18 cellular contexts compared by ENCODE assay signal in the genomic region with DNA sequence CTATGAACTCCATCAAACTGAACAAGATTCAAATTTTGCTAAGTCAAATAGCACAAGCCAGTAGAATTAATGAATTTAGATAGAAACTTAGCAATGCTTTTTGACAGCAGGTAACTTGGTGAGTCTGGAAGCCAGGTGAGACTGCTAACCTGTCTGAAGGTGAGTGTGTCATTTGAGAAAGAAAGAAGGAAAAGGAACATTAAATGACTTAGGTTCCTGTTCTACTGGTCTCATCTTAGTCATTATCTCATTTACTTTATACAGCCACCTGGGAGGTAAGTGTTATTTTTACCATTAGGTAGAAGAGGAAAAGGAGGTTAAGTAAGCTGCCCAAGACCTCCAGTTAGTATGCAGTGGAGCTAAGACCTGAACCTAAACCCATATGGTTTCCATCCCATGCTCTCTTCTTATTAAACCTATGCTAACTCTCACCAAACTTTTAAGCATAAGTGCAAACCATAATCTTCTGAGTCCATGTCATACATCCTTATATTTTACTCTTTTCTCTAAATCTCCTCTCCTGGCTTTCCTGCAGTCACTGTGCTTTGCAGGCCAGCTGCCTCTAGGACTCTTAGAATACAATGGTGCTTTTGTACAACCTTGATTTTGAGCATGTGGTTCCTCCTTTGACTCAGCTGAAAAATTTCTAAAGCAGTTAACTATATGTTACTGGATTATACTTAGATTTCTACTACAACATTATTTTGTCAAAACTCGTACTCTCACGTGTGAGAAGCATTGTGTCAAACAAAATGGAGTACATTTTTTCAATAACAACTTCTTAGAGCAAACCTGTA.
DNase-seq lines count a peak whose midpoint lies in the region; ATAC-seq, FAIRE-seq and TF ChIP-seq lines count a peak whose summit lies in the region.
"Had no signal": no experiment of that assay in that cellular context is flagged by ENCODE, and none has a peak within 500 bp of the region (broad histone marks: within the 10 kb centered on the region; RNA-seq: fewer than 3 reads in every experiment).

No MANE protein-coding gene starts in this region.

- dilution Hi-C loops in IMR-90 (cut with HindIII; ENCODE audit: low sequenced_read_pairs, unreplicated experiment) = no loop called here

- no TSS peak for BruUV-seq in IMR-90 (replicated peaks; lab: Mats Ljungman, UMichigan)

- no peaks in the 10 kb centered on the region for H4K20me1 ChIP-seq in IMR-90 (ENCODE audit: insufficient read depth, low read length)
- no peaks in the 10 kb centered on the region for H4K20me1 ChIP-seq in smooth muscle cell (ENCODE audit: low read depth)

- H2AFZ ChIP-seq in IMR-90 (replicated peaks; ENCODE audit: low read length, poor library complexity) = no peak overlapping the region
- H2AFZ ChIP-seq in smooth muscle cell (ENCODE audit: low read depth) = no peak overlapping the region

- H3K79me2 ChIP-seq in smooth muscle cell (ENCODE audit: low read depth) = no peaks in the 10 kb centered on the region

- H3K4me3 ChIP-seq in IMR-90 (ENCODE audit: insufficient read depth, low read depth, low read length) (no peak overlapping the region), bronchial epithelial cell (ENCODE audit: low read depth, low read length) (no peak overlapping the region), smooth muscle cell (no peak overlapping the region), dorsolateral prefrontal cortex (no peak overlapping the region)
- H3K4me3 ChIP-seq: HAP-1, SK-N-MC had no signal

- intact Hi-C loops in IMR-90 (cut with micrococcal nuclease) = no loop called here
- intact Hi-C loops in dorsolateral prefrontal cortex (cut with DNase I) = no loop called here

- no peak overlapping the region for H2BK120ac ChIP-seq in IMR-90 (ENCODE audit: low read depth, low read length)

- no peak overlapping the region for H3K4ac ChIP-seq in IMR-90 (ENCODE audit: low read depth, low read length)

- H3K36me3 ChIP-seq in IMR-90 (ENCODE audit: control insufficient read depth, insufficient read depth, low read length) (peaks cover 17% of the 10 kb centered on the region), bronchial epithelial cell (ENCODE audit: control insufficient read depth, insufficient read depth, low read length) (peaks cover 6% of the 10 kb centered on the region), smooth muscle cell (ENCODE audit: low read depth) (no peaks in the 10 kb centered on the region)

- TF ChIP-seq RAD21 in IMR-90 (IDR thresholded peaks at IDR 0.05; ENCODE audit: low read length) = no peak

- no CpG with 5 or more reads among the region's 2 CpGs for WGBS in IMR-90 (ENCODE audit: extremely low coverage in 2 of 2, insufficient read length in 1 of 2), 2 experiments
- 83% methylated on average over 2 of the region's 2 CpGs for WGBS in smooth muscle cell (ENCODE audit: low lambda C conversion rate)

- no peaks in the 10 kb centered on the region for H3K9me3 ChIP-seq in IMR-90 (ENCODE audit: control insufficient read depth, insufficient read depth, low read length)
- H3K9me3 ChIP-seq in smooth muscle cell (replicated peaks; ENCODE audit: low read depth) = no peaks in the 10 kb centered on the region
- H3K9me3 ChIP-seq: HAP-1 had no signal

- no peak overlapping the region for H2BK15ac ChIP-seq in IMR-90 (ENCODE audit: low read depth, low read length)

- H3K79me1 ChIP-seq in IMR-90 (ENCODE audit: low read depth in 1 of 2, low read length in 2 of 2) = peaks cover 10 to 13% of the 10 kb centered on the region in 2 experiments; a peak in 3 of 4 replicates

- no peak overlapping the region for H3K23ac ChIP-seq in IMR-90 (ENCODE audit: low read depth, low read length)

- ATAC-seq in IMR-90 (ENCODE audit: low read depth) (no peak), HG03565 (IDR thresholded peaks at IDR 0.05; ENCODE audit: unreplicated experiment) (no peak), HG03460 (IDR thresholded peaks at IDR 0.05; ENCODE audit: unreplicated experiment) (no peak)

- H3K27me3 ChIP-seq in IMR-90 (ENCODE audit: control insufficient read depth, insufficient read depth, low read length) = no peaks in the 10 kb centered on the region
- H3K27me3 ChIP-seq in bronchial epithelial cell (ENCODE audit: control insufficient read depth, insufficient read depth, low read length) = no peaks in the 10 kb centered on the region
- H3K27me3 ChIP-seq in smooth muscle cell (ENCODE audit: low read depth) = peaks cover 5% of the 10 kb centered on the region
- no peaks in the 10 kb centered on the region for H3K27me3 ChIP-seq in dorsolateral prefrontal cortex

- H3K9ac ChIP-seq in IMR-90 (ENCODE audit: low read depth, low read length) (no peak overlapping the region), smooth muscle cell (ENCODE audit: low read depth) (no peak overlapping the region)

- no peak overlapping the region for H2BK20ac ChIP-seq in IMR-90 (ENCODE audit: low read depth, low read length)

- 0 out of 2 replicates have a peak overlapping the region, but pooled peaks have one; percentile 14 for H3K14ac ChIP-seq in IMR-90 (replicated peaks; ENCODE audit: low read depth, low read length)

- no peak overlapping the region for H3K4me2 ChIP-seq in IMR-90 (ENCODE audit: low read depth, low read length)
- H3K4me2 ChIP-seq in smooth muscle cell = no peak overlapping the region

- POLR2A ChIA-PET in IMR-90 (lab: Charles Lee; ENCODE audit: unreplicated experiment) = no interaction called here

- no peak overlapping the region for H2AK9ac ChIP-seq in IMR-90 (replicated peaks; ENCODE audit: low read depth, low read length, poor library complexity)

- H3K18ac ChIP-seq in IMR-90 (ENCODE audit: low read depth, low read length) = no peak overlapping the region

- no peak overlapping the region for H2BK5ac ChIP-seq in IMR-90 (ENCODE audit: low read depth, low read length, poor library complexity, severe bottlenecking)

- H3K9me1 ChIP-seq in IMR-90 (ENCODE audit: insufficient read depth, low read length) = no peaks in the 10 kb centered on the region; the same call in 1 of the 2 replicates

- peak; percentile 44 for DNase-seq in IMR-90
- DNase-seq in bronchial epithelial cell (ENCODE audit: low read depth) = peak; percentile 23
- no peak for DNase-seq in smooth muscle cell (lab: John Stamatoyannopoulos, UW; ENCODE audit: unreplicated experiment)
- no peak for DNase-seq in dorsolateral prefrontal cortex
- DNase-seq: ACHN; CD4-positive, CD25-positive, alpha-beta regulatory T cell; DMS79; NCI-H1417 treated with DMSO at 0.1 percent for 48 hours; NCI-H1930; NCI-H2171 treated with DMSO at 0.1 percent for 48 hours; NCI-H446 treated with DMSO at 0.1 percent for 48 hours had no signal

- H3K27ac ChIP-seq in IMR-90 (ENCODE audit: insufficient read depth, low read length) (no peak overlapping the region), smooth muscle cell (ENCODE audit: low read depth) (peak overlapping the region; percentile 40), dorsolateral prefrontal cortex (no peak overlapping the region)
- H3K27ac ChIP-seq: HL-60, SK-N-MC had no signal

- CTCF ChIA-PET in IMR-90 (lab: Yijun Ruan, JAX) = no interaction called here

- no peak overlapping the region for H4K5ac ChIP-seq in IMR-90 (ENCODE audit: low read depth, low read length)

- H4K91ac ChIP-seq in IMR-90 (ENCODE audit: insufficient read depth, low read depth, low read length) = no peak overlapping the region

- H3K4me1 ChIP-seq in IMR-90 (ENCODE audit: control insufficient read depth, insufficient read depth, low read length) (peaks cover 5% of the 10 kb centered on the region), smooth muscle cell (ENCODE audit: low read depth) (peaks cover 3% of the 10 kb centered on the region)
- H3K4me1 ChIP-seq: HAP-1 had no signal

- no peak for TF ChIP-seq CTCF in IMR-90 (conservative IDR thresholded peaks at IDR 0.05; ENCODE audit: low read depth, low read length)
- TF ChIP-seq CTCF in bronchial epithelial cell (IDR thresholded peaks at IDR 0.05; ENCODE audit: insufficient read depth, low read length, severe bottlenecking) = no peak
- no peak for TF ChIP-seq CTCF in smooth muscle cell (IDR thresholded peaks at IDR 0.05; ENCODE audit: borderline replicate concordance, insufficient read depth, poor library complexity, severe bottlenecking)
- TF ChIP-seq CTCF in dorsolateral prefrontal cortex (IDR thresholded peaks at IDR 0.05 in 54 of 56, conservative IDR thresholded peaks at IDR 0.05 in 2 of 56; ENCODE audit: low read depth in 1 of 56, partially characterized antibody in 56 of 56) = no peak

- in situ Hi-C loops in IMR-90 (cut with MboI; ENCODE audit: low sequenced_read_pairs) = loop anchor here (25.0 kb wide), 1 partner anchor 616 kb away; no protein-coding TSS in a partner anchor

- no peak overlapping the region for H2AK5ac ChIP-seq in IMR-90 (ENCODE audit: low read depth, low read length)

- peak overlapping the region in 1 of 2 experiments; percentile 44; a peak in 1 of 4 replicates for H4K8ac ChIP-seq in IMR-90 (ENCODE audit: low read depth in 2 of 2, low read length in 2 of 2)

- no peaks in the 10 kb centered on the region for H3F3A ChIP-seq in smooth muscle cell (ENCODE audit: low read depth)

- TF ChIP-seq POLR2A in IMR-90 (IDR thresholded peaks at IDR 0.05; ENCODE audit: low read depth, low read length) = no peak

- FAIRE-seq in bronchial epithelial cell (lab: Jason Lieb, UNC) (no peak), islet of Langerhans (lab: Jason Lieb, UNC) (peak; percentile 33)
- FAIRE-seq: G401.6 had no signal

- no peak overlapping the region for H3K56ac ChIP-seq in IMR-90 (ENCODE audit: extremely low read depth, insufficient read depth, low read length)

TF ChIP-seq in IMR-90, 13 proteins besides CTCF, POLR2A, EP300 and RAD21 (continues in another document):
- TF ChIP-seq FOS (IDR thresholded peaks at IDR 0.05; ENCODE audit: low read depth, low read length) = no peak
- TF ChIP-seq MAFK (IDR thresholded peaks at IDR 0.05; ENCODE audit: low read depth, low read length) = no peak
- TF ChIP-seq BHLHE40 (IDR thresholded peaks at IDR 0.05; ENCODE audit: low read depth, low read length) = no peak
- TF ChIP-seq SMC3 (IDR thresholded peaks at IDR 0.05; ENCODE audit: low read depth, low read length) = no peak
- TF ChIP-seq CHD1 (IDR thresholded peaks at IDR 0.05; ENCODE audit: low read depth, low read length) = no peak
- TF ChIP-seq, protein P1, sequence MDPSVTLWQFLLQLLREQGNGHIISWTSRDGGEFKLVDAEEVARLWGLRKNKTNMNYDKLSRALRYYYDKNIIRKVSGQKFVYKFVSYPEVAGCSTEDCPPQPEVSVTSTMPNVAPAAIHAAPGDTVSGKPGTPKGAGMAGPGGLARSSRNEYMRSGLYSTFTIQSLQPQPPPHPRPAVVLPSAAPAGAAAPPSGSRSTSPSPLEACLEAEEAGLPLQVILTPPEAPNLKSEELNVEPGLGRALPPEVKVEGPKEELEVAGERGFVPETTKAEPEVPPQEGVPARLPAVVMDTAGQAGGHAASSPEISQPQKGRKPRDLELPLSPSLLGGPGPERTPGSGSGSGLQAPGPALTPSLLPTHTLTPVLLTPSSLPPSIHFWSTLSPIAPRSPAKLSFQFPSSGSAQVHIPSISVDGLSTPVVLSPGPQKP (IDR thresholded peaks at IDR 0.05; ENCODE audit: borderline replicate concordance, low read depth, low read length) = no peak
- TF ChIP-seq MAZ (IDR thresholded peaks at IDR 0.05; ENCODE audit: borderline replicate concordance, low read depth, low read length) = no peak

Comparison
In these comparisons a context has a peak if more than half of its experiments do, and no peak if none do; other contexts are left out.
1. DNase-seq: peak in IMR-90 (single experiment) and bronchial epithelial cell (single experiment); none in smooth muscle cell (single experiment) and dorsolateral prefrontal cortex (0 of 10).